8 cellular contexts compared by ENCODE assay signal in the genomic region with DNA sequence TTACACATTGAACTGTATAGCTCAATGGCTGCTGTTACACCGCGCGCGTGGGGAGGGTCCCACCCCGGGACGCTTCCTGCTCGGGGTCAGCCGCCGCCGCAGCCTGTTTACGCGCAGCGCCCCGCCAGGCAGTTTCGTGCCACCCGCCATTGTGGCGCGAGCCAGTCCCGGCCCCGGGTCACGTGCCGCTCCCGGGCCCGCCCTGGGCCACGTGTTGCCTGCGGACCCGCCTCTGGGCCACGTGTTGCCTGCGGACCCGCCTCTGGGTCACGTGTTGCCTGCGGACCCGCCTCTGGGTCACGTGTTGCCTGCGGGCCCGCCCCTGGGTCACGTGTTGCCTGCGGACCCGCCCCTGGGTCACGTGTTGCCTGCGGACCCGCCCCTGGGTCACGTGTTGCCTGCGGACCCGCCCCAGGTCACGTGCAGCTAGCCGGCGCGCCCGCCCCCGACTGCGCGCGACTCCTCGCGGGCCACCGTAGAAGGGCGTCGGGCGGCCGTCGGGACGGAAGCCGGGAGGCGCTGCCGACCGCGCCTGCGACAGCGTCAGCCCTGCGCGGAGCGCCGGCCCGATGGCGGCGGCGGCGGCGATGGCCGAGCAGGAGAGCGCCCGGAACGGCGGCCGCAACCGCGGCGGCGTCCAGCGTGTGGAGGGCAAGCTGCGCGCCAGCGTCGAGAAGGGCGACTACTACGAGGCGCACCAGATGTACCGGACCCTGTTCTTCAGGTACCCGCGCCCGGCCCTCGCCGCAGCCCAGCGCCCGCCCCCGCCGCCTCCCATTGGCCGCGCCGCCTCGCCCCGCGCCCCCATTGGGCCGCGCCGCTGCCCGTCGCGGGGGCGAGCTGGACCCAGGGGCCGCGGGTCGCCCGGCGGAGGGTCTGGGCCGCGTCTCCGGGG. TPM values are rescaled to one million over a fixed set of nuclear protein-coding genes. Genes with fewer than 3 reads are reported as not detected.
DNase-seq lines count a peak whose midpoint lies in the region; ATAC-seq and TF ChIP-seq lines count a peak whose summit lies in the region.

A gene with protein sequence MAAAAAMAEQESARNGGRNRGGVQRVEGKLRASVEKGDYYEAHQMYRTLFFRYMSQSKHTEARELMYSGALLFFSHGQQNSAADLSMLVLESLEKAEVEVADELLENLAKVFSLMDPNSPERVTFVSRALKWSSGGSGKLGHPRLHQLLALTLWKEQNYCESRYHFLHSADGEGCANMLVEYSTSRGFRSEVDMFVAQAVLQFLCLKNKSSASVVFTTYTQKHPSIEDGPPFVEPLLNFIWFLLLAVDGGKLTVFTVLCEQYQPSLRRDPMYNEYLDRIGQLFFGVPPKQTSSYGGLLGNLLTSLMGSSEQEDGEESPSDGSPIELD (plus strand): TSS at position 478 of the 895 bp plus-strand sequence. CDS start 92 bp downstream, at position 570.

- intact Hi-C loops in colonic mucosa (cut with DNase I), result loop anchor here (10.0 kb wide), 2 partner anchors 352 to 552 kb away; no protein-coding TSS in a partner anchor

- no peaks in the 10 kb centered on the region for H3K36me3 ChIP-seq in colonic mucosa

- H3K27ac ChIP-seq in colonic mucosa, result peak within 1 kb of the TSS; percentile 72

- peak; percentile 79 for ATAC-seq in GM19035 (IDR thresholded peaks at IDR 0.05; ENCODE audit: unreplicated experiment)
- peak; percentile 80 for ATAC-seq in HG03354 (IDR thresholded peaks at IDR 0.05; ENCODE audit: poor library complexity, severe bottlenecking, unreplicated experiment)

- H3K27me3 ChIP-seq in colonic mucosa, result no peaks in the 10 kb centered on the region

- H3K4me3 ChIP-seq in colonic mucosa, result peak within 1 kb of the TSS; percentile 69

- no peaks in the 10 kb centered on the region for H3K9me3 ChIP-seq in colonic mucosa

- H3K9ac ChIP-seq in colonic mucosa (ENCODE audit: low read depth in 2 of 2, low read length in 2 of 2), result peak within 1 kb of the TSS; percentile 88 to 89

- DNase-seq in AML-193 (lab: John Stamatoyannopoulos, UW) (peak; percentile 72 to 73), NCI-H460 (ENCODE audit: extremely low read depth, low read depth) (peak; percentile 91), colonic mucosa (peak; percentile 96), left kidney (ENCODE audit: low read depth, low spot score) (peak; percentile 97)
- DNase-seq in activated CD4-positive, alpha-beta T cell treated with anti-CD3 and anti-CD28 coated beads for 48 hours, result peak; percentile 97
- DNase-seq in stimulated activated CD4-positive, alpha-beta T cell treated with anti-CD3 and anti-CD28 coated beads, Interleukin-2, amount 100 ng/mL, for 24 hours, result peak; percentile 93 to 96

- peaks cover 13% of the 10 kb centered on the region for H3K4me1 ChIP-seq in colonic mucosa

- no peak for TF ChIP-seq CTCF in colonic mucosa (IDR thresholded peaks at IDR 0.05)

RNA-seq across cellular contexts. Expression of the gene that starts here (rescaled TPM):
- 24.1 and 25.9 TPM in 2 replicates for total RNA-seq in NCI-H460 (2014; rRNA removed; shearing (Covaris generic))
- polyA plus RNA-seq in NCI-H460 (2014; cell fraction: nucleus; rRNA removed), result 60.5 and 79.9 TPM in 2 replicates
- 10 to 100 TPM; 33.0 to 35.9 TPM for total RNA-seq in colonic mucosa

Comparison
In these comparisons a context has a peak if more than half of its experiments do, and no peak if none do; other contexts are left out.
1. Peak in every context shown above with its lines: DNase-seq, ATAC-seq, H3K4me3 ChIP-seq and H3K27ac ChIP-seq.